29 cellular contexts compared by ENCODE assay signal in genomic region chr10:129631870-129632623, GRCh38.
"Had no signal": no experiment of that assay in that cellular context is flagged by ENCODE, and none has a peak within 500 bp of the region (broad histone marks: within the 10 kb centered on the region; RNA-seq: fewer than 3 reads in every experiment).

No MANE protein-coding gene starts in this region.

- H3K4me1 ChIP-seq: left lung, lower lobe of right lung, pancreas, prostate gland, uterus had no signal

- H3K27ac Mint-ChIP-seq: immature natural killer cell; stimulated activated memory B cell treated with anti-CD40 and anti-IgM and Interleukin-4, amounts not matched to agents 10 μg/mL and 1 μg/mL and 100 μg/mL, for 72 hours; type B pancreatic cell had no signal

- H3K9me3 ChIP-seq: pancreas, prostate gland had no signal

- H3K27me3 Mint-ChIP-seq: naive thymus-derived CD8-positive, alpha-beta T cell; stimulated activated memory B cell treated with anti-CD40 and anti-IgM and Interleukin-4, amounts not matched to agents 10 μg/mL and 1 μg/mL and 100 μg/mL, for 72 hours; stimulated activated naive CD8-positive, alpha-beta T cell treated with anti-CD3 and anti-CD28 coated beads, Interleukin-15, amount 100 ng/mL, for 72 hours; type B pancreatic cell had no signal

- H3K27ac ChIP-seq: left lung, lower lobe of right lung, pancreas, prostate gland, sigmoid colon, tibial nerve, uterus had no signal

- DNase-seq: hypothalamus; immature natural killer cell; kidney; left colon; left lung; lower lobe of right lung; mammary epithelial cell; mesenchymal stem cell; naive thymus-derived CD8-positive, alpha-beta T cell; nucleus accumbens; pancreas; retina; right cardiac atrium; sigmoid colon; small intestine; stimulated activated CD4-positive, alpha-beta T cell treated with anti-CD3 and anti-CD28 coated beads, Interleukin-1b, Interleukin-23, amount 100 ng/mL, for 48 hours; stimulated activated CD4-positive, alpha-beta T cell treated with anti-CD3 and anti-CD28 coated beads, Interleukin-2, amount 100 ng/mL, for 48 hours; stimulated activated CD4-positive, alpha-beta T cell treated with anti-CD3 and anti-CD28 coated beads, Interleukin-4, amount 100 ng/mL, for 4 hours; stimulated activated CD8-positive, alpha-beta memory T cell treated with anti-CD3 and anti-CD28 coated beads, Interleukin-4, amount 100 ng/mL, for 48 hours; stimulated activated naive CD4-positive, alpha-beta T cell treated with Interleukin-2 at 50 U/mL for 16 hours; stimulated activated naive CD8-positive, alpha-beta T cell treated with anti-CD3 and anti-CD28 coated beads, Interleukin-15, amount 100 ng/mL, for 72 hours; substantia nigra; uterus had no signal

- H3K36me3 ChIP-seq: left lung, lower lobe of right lung, pancreas, prostate gland, sigmoid colon, uterus had no signal

- ATAC-seq: left colon; left lung; lower lobe of right lung; naive thymus-derived CD8-positive, alpha-beta T cell; pancreas; right cardiac atrium; stimulated activated memory B cell treated with anti-CD40 and anti-IgM and Interleukin-4, amounts not matched to agents 10 μg/mL and 1 μg/mL and 100 μg/mL, for 72 hours; stimulated activated naive CD8-positive, alpha-beta T cell treated with anti-CD3 and anti-CD28 coated beads, Interleukin-15, amount 100 ng/mL, for 72 hours had no signal

- H3K4me3 Mint-ChIP-seq: immature natural killer cell; naive thymus-derived CD8-positive, alpha-beta T cell; nephron; neural crest cell; stimulated activated memory B cell treated with anti-CD40 and anti-IgM and Interleukin-4, amounts not matched to agents 10 μg/mL and 1 μg/mL and 100 μg/mL, for 72 hours; stimulated activated naive CD8-positive, alpha-beta T cell treated with anti-CD3 and anti-CD28 coated beads, Interleukin-15, amount 100 ng/mL, for 72 hours; type B pancreatic cell had no signal

- H3K4me1 Mint-ChIP-seq: neural crest cell; stimulated activated naive CD8-positive, alpha-beta T cell treated with anti-CD3 and anti-CD28 coated beads, Interleukin-15, amount 100 ng/mL, for 72 hours had no signal

- H3K27me3 ChIP-seq: left lung, pancreas, sigmoid colon, tibial nerve, uterus had no signal

- H3K4me3 ChIP-seq: left lung, lower lobe of right lung, pancreas, prostate gland, sigmoid colon, tibial nerve, uterus had no signal
